8 cellular contexts compared by ENCODE assay signal in the genomic region with DNA sequence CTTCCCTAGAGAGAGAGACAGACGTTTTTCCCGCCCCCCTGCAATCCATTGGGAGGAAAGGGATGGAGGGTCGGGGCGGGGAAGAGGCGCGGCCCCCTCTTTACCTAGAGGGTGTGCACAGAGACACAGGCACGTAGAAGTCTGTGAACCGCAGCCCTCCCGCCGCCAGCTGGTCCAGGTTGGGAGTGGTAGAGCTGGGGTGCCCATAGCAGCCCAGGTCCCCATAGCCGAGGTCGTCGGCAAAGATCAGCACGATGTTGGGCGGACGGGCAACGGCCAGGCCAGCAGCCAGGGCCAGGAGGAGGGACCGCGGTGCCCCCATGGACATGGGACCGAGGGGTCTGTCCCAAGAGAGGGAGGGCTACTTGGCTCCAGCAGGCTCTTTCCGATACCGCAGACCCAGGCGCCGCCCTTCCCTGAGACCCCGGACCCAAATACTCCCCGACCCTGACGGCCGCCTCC. TPM values are rescaled to one million over a fixed set of nuclear protein-coding genes. Genes with fewer than 3 reads are reported as not detected.
A peak's percentile ranks its signal among the peaks of the same experiment; 100 is the strongest.
DNase-seq lines count a peak whose midpoint lies in the region; ATAC-seq and TF ChIP-seq lines count a peak whose summit lies in the region.

No MANE protein-coding gene starts in this region.

- H3K36me3 Mint-ChIP-seq in CD4-positive, alpha-beta memory T cell: peaks cover 0 to 5% of the 10 kb centered on the region in 2 donors
- H3K36me3 Mint-ChIP-seq in endothelial cell (ENCODE audit: low read depth, unreplicated experiment) (peaks cover 9% of the 10 kb centered on the region), natural killer cell (no peaks in the 10 kb centered on the region)

- H3K4me3 Mint-ChIP-seq in CD4-positive, alpha-beta memory T cell: peak overlapping the region; percentile 80 to 90 (median 82)
- H3K4me3 Mint-ChIP-seq in endothelial cell (ENCODE audit: unreplicated experiment): peak overlapping the region; percentile 87
- peak overlapping the region; percentile 76 for H3K4me3 Mint-ChIP-seq in natural killer cell

- H3K27ac Mint-ChIP-seq in CD4-positive, alpha-beta memory T cell: peak overlapping the region in 6 of 7 donors; percentile 57 to 92 (median 79)
- H3K27ac Mint-ChIP-seq in endothelial cell (ENCODE audit: unreplicated experiment) (no peak overlapping the region), natural killer cell (peak overlapping the region; percentile 77 to 94)

- DNase-seq in CD4-positive, alpha-beta memory T cell: peak in 2 of 5 donors; percentile 20 to 47
- DNase-seq in SJSA1 (ENCODE audit: low read depth in 1 of 2, low spot score in 2 of 2) (peak in 1 of 2 experiments; percentile 14), endothelial cell (ENCODE audit: low spot score) (peak; percentile 41), natural killer cell (no peak), foreskin melanocyte (no peak), NCI-H1694 (lab: John Stamatoyannopoulos, UW) (no peak)

- intact Hi-C loops in CD4-positive, alpha-beta memory T cell (cut with micrococcal nuclease): no loop called here
- intact Hi-C loops in natural killer cell (cut with micrococcal nuclease): no loop called here

- peak overlapping the region; percentile 42 to 90 for H3K4me3 ChIP-seq in CD4-positive, alpha-beta memory T cell (ENCODE audit: low read length in 2 of 2)
- H3K4me3 ChIP-seq in SJSA1: peak overlapping the region; percentile 84

- no peaks in the 10 kb centered on the region for H3K9me3 Mint-ChIP-seq in CD4-positive, alpha-beta memory T cell
- H3K9me3 Mint-ChIP-seq in endothelial cell (ENCODE audit: unreplicated experiment) (no peaks in the 10 kb centered on the region), natural killer cell (peaks cover 0 to 3% of the 10 kb centered on the region in 2 donors)

- no peaks in the 10 kb centered on the region for H3K9me3 ChIP-seq in CD4-positive, alpha-beta memory T cell (ENCODE audit: control insufficient read depth in 1 of 2, low read length in 2 of 2)
- H3K9me3 ChIP-seq in SJSA1 (replicated peaks): peaks cover 7% of the 10 kb centered on the region; the same call in 1 of the 2 replicates

- H3K4me1 ChIP-seq in CD4-positive, alpha-beta memory T cell (ENCODE audit: insufficient read depth, low read length): peaks cover 33% of the 10 kb centered on the region
- peaks cover 20% of the 10 kb centered on the region for H3K4me1 ChIP-seq in SJSA1 (replicated peaks)

- H3K36me3 ChIP-seq in CD4-positive, alpha-beta memory T cell (ENCODE audit: insufficient read depth, low read length): peaks cover 9% of the 10 kb centered on the region
- H3K36me3 ChIP-seq in SJSA1: peaks cover 9% of the 10 kb centered on the region; the same call in 1 of the 2 replicates

- TF ChIP-seq CTCF in endothelial cell (IDR thresholded peaks at IDR 0.05; ENCODE audit: unreplicated experiment) (no peak), natural killer cell (IDR thresholded peaks at IDR 0.05) (no peak)

- peaks cover 14 to 32% (median 21%) of the 10 kb centered on the region in 4 donors for H3K4me1 Mint-ChIP-seq in CD4-positive, alpha-beta memory T cell
- H3K4me1 Mint-ChIP-seq in endothelial cell (ENCODE audit: unreplicated experiment): peaks cover 27% of the 10 kb centered on the region
- peaks cover 25 to 39% of the 10 kb centered on the region in 2 donors for H3K4me1 Mint-ChIP-seq in natural killer cell

- CTCF ChIA-PET in CD4-positive, alpha-beta memory T cell (lab: Charles Lee; ENCODE audit: partially characterized antibody): interaction anchor here (0.9 to 1.5 kb wide), 3 partner anchors 64 to 436 kb away, joined by 3 to 7 read pairs (median 4); partner anchors contain the start of gene SCO2

- ATAC-seq in GM21825 (IDR thresholded peaks at IDR 0.05; ENCODE audit: unreplicated experiment) (peak; percentile 6), natural killer cell (no peak), HG02981 (IDR thresholded peaks at IDR 0.05; ENCODE audit: unreplicated experiment) (no peak)

- peak overlapping the region; percentile 84 for H3K27ac ChIP-seq in CD4-positive, alpha-beta memory T cell (ENCODE audit: low read depth, low read length)
- peak overlapping the region; percentile 36 for H3K27ac ChIP-seq in SJSA1

- POLR2A ChIA-PET in CD4-positive, alpha-beta memory T cell (lab: Charles Lee; ENCODE audit: partially characterized antibody): interaction anchor here (0.6 to 2.9 kb wide), 14 partner anchors 9 to 440 kb away, joined by 3 to 23 read pairs (median 4); partner anchors contain the start of genes HDAC10, LMF2, NCAPH2 and SCO2

- no peaks in the 10 kb centered on the region for H3K27me3 ChIP-seq in CD4-positive, alpha-beta memory T cell (ENCODE audit: insufficient read depth, low read length)
- H3K27me3 ChIP-seq in SJSA1 (replicated peaks): peaks cover under 1% of the 10 kb centered on the region; the same call in 1 of the 2 replicates

- no peaks in the 10 kb centered on the region for H3K27me3 Mint-ChIP-seq in CD4-positive, alpha-beta memory T cell
- H3K27me3 Mint-ChIP-seq in endothelial cell (ENCODE audit: unreplicated experiment): peaks cover 13% of the 10 kb centered on the region
- H3K27me3 Mint-ChIP-seq in natural killer cell (ENCODE audit: low read depth in 2 of 2): peaks cover 0 to 6% of the 10 kb centered on the region in 2 donors

RNA-seq across cellular contexts. Expression of gene ARSA, which starts 0.5 kb away (rescaled TPM):
- total RNA-seq in CD4-positive, alpha-beta memory T cell: 10 to 100 TPM; 83.2 to 86.8 TPM
- 10 to 100 TPM in 1 of 2 donors, 1 to 10 TPM in 1; 7.8 to 13.0 TPM for polyA plus RNA-seq in CD4-positive, alpha-beta memory T cell
- total RNA-seq in SJSA1 (2014; rRNA removed; shearing (Covaris generic)): 20.2 and 22.7 TPM in 2 replicates
- total RNA-seq in endothelial cell (ENCODE audit: unreplicated experiment) (59.6 TPM), natural killer cell (10 to 100 TPM; 69.2 to 77.8 (median 69.3) TPM)

RNA-seq across cellular contexts. Expression of gene MAPK8IP2, which starts 26.9 kb away (rescaled TPM):
- total RNA-seq in CD4-positive, alpha-beta memory T cell: under 1 TPM; 0.22 to 0.49 TPM
- polyA plus RNA-seq in CD4-positive, alpha-beta memory T cell: not detected
- total RNA-seq in SJSA1 (2014; rRNA removed; shearing (Covaris generic)): 0.03 TPM in 1 of 2 replicates, not detected in the other
- 0.69 TPM for total RNA-seq in endothelial cell (ENCODE audit: unreplicated experiment)
- under 1 TPM; 0.14 to 0.26 (median 0.18) TPM for total RNA-seq in natural killer cell

RNA-seq across cellular contexts. Expression of gene CHKB, which starts 44.8 kb away (rescaled TPM):
- 100 to 1,000 TPM; 178 to 196 TPM for total RNA-seq in CD4-positive, alpha-beta memory T cell
- polyA plus RNA-seq in CD4-positive, alpha-beta memory T cell: 10 to 100 TPM; 30.7 to 40.3 TPM
- total RNA-seq in SJSA1 (2014; rRNA removed; shearing (Covaris generic)): 26.5 and 47.8 TPM in 2 replicates
- 94.6 TPM for total RNA-seq in endothelial cell (ENCODE audit: unreplicated experiment)
- total RNA-seq in natural killer cell: 100 to 1,000 TPM; 166 to 204 (median 180) TPM

RNA-seq across cellular contexts. Expression of gene SHANK3, which starts 45.1 kb away (rescaled TPM):
- total RNA-seq in CD4-positive, alpha-beta memory T cell: not detected
- polyA plus RNA-seq in CD4-positive, alpha-beta memory T cell: not detected
- 0.22 and 0.53 TPM in 2 replicates for total RNA-seq in SJSA1 (2014; rRNA removed; shearing (Covaris generic))
- total RNA-seq in endothelial cell (ENCODE audit: unreplicated experiment): 223 TPM
- total RNA-seq in natural killer cell: under 1 TPM in 1 of 3 donors, not detected in 2; 0.07 TPM

RNA-seq across cellular contexts. Expression of gene CPT1B, which starts 49.3 kb away (rescaled TPM):
- 10 to 100 TPM; 68.0 to 70.0 TPM for total RNA-seq in CD4-positive, alpha-beta memory T cell
- 1 to 10 TPM in 1 of 2 donors, not detected in 1; 2.3 TPM for polyA plus RNA-seq in CD4-positive, alpha-beta memory T cell
- 1.7 and 2.5 TPM in 2 replicates for total RNA-seq in SJSA1 (2014; rRNA removed; shearing (Covaris generic))
- total RNA-seq in endothelial cell (ENCODE audit: unreplicated experiment): 89.0 TPM
- 10 to 100 TPM; 53.1 to 75.7 (median 55.5) TPM for total RNA-seq in natural killer cell
